8 cellular contexts compared by ENCODE assay signal in genomic region chrX:56800801-56801200, GRCh38.
DNase-seq lines count a peak whose midpoint lies in the region; ATAC-seq, FAIRE-seq and TF ChIP-seq lines count a peak whose summit lies in the region.

No MANE protein-coding gene starts in this region.

- H3K27ac Mint-ChIP-seq in stimulated activated memory B cell treated with anti-CD40 and anti-IgM and Interleukin-4, amounts not matched to agents 10 μg/mL and 1 μg/mL and 100 μg/mL, for 72 hours = peak overlapping the region; percentile 92

- ATAC-seq in GM19452 (IDR thresholded peaks at IDR 0.05; ENCODE audit: unreplicated experiment) = peak; percentile 71
- ATAC-seq in stimulated activated memory B cell treated with anti-CD40 and anti-IgM and Interleukin-4, amounts not matched to agents 10 μg/mL and 1 μg/mL and 100 μg/mL, for 72 hours = peak; percentile 90

- H3K9ac ChIP-seq in HUES6 (ENCODE audit: low read length) = peak overlapping the region; percentile 48

- CTCF ChIA-PET in A673 (lab: Charles Lee) = no interaction called here

- no peak overlapping the region for H3K4me3 Mint-ChIP-seq in stimulated activated memory B cell treated with anti-CD40 and anti-IgM and Interleukin-4, amounts not matched to agents 10 μg/mL and 1 μg/mL and 100 μg/mL, for 72 hours

- no peaks in the 10 kb centered on the region for H3K9me3 ChIP-seq in A673 (ENCODE audit: low read depth, low read length, poor library complexity, severe bottlenecking)
- no peaks in the 10 kb centered on the region; the same call in 1 of the 2 replicates for H3K9me3 ChIP-seq in HUES6 (ENCODE audit: control insufficient read depth, insufficient read depth, low read depth, low read length)

- POLR2A ChIA-PET in A673 (lab: Charles Lee; ENCODE audit: low non-redundant PET) = no interaction called here

- no peak for FAIRE-seq in D721Med (lab: Jason Lieb, UNC)

- no peaks in the 10 kb centered on the region for H3K27me3 Mint-ChIP-seq in stimulated activated memory B cell treated with anti-CD40 and anti-IgM and Interleukin-4, amounts not matched to agents 10 μg/mL and 1 μg/mL and 100 μg/mL, for 72 hours

- no peak overlapping the region for H3K27ac ChIP-seq in A673 (ENCODE audit: low read depth, low read length, poor library complexity, severe bottlenecking)
- H3K27ac ChIP-seq in HUES6 (ENCODE audit: low read depth, low read length) = no peak overlapping the region; the same call in 1 of the 2 replicates

- H3K4me1 ChIP-seq in A673 (ENCODE audit: insufficient read depth, low read length, poor library complexity, severe bottlenecking) (no peaks in the 10 kb centered on the region), HUES6 (ENCODE audit: control insufficient read depth, insufficient read depth, low read length) (peaks cover 48% of the 10 kb centered on the region)

- no peaks in the 10 kb centered on the region for H3K36me3 ChIP-seq in A673 (ENCODE audit: insufficient read depth, low read length, poor library complexity, severe bottlenecking)
- no peaks in the 10 kb centered on the region for H3K36me3 ChIP-seq in HUES6 (ENCODE audit: control insufficient read depth, insufficient read depth, low read length)

- peaks cover 39% of the 10 kb centered on the region for H3K36me3 Mint-ChIP-seq in stimulated activated memory B cell treated with anti-CD40 and anti-IgM and Interleukin-4, amounts not matched to agents 10 μg/mL and 1 μg/mL and 100 μg/mL, for 72 hours

- H3K9me3 Mint-ChIP-seq in stimulated activated memory B cell treated with anti-CD40 and anti-IgM and Interleukin-4, amounts not matched to agents 10 μg/mL and 1 μg/mL and 100 μg/mL, for 72 hours = no peaks in the 10 kb centered on the region

- BruUV-seq in A673 (replicated peaks; lab: Mats Ljungman, UMichigan) = no TSS peak

- intact Hi-C loops in A673 (cut with micrococcal nuclease; ENCODE audit: unreplicated experiment) = loop anchor here (10.0 kb wide), 4 partner anchors 654 to 1224 kb away; no protein-coding TSS in a partner anchor

- DNase-seq in A673 (ENCODE audit: low spot score) (peak; percentile 40), D721Med (ENCODE audit: insufficient read length, low spot score) (no peak), DMS153 (lab: John Stamatoyannopoulos, UW) (no peak), AML-193 (lab: John Stamatoyannopoulos, UW) (no peak)
- peak; percentile 60 for DNase-seq in activated naive CD4-positive, alpha-beta T cell treated with anti-CD3 and anti-CD28 coated beads, Interleukin-2, amount 50 U/mL, for 16 hours

- H3K4me3 ChIP-seq in A673 (ENCODE audit: low read depth, low read length, poor library complexity, severe bottlenecking) (no peak overlapping the region), HUES6 (ENCODE audit: low read depth, low read length) (no peak overlapping the region)

- no peaks in the 10 kb centered on the region for H3K27me3 ChIP-seq in A673 (replicated peaks; ENCODE audit: insufficient read depth, low read depth, low read length, poor library complexity)
- no peaks in the 10 kb centered on the region for H3K27me3 ChIP-seq in HUES6 (ENCODE audit: control insufficient read depth, insufficient read depth, low read length)

- H3K4me1 Mint-ChIP-seq in stimulated activated memory B cell treated with anti-CD40 and anti-IgM and Interleukin-4, amounts not matched to agents 10 μg/mL and 1 μg/mL and 100 μg/mL, for 72 hours = peaks cover 49% of the 10 kb centered on the region

- TF ChIP-seq CTCF in A673 (conservative IDR thresholded peaks at IDR 0.05; ENCODE audit: low read depth, low read length) (no peak), D721Med (IDR thresholded peaks at IDR 0.05; ENCODE audit: insufficient read depth, missing control alignments) (no peak)

Comparison
In these comparisons a context has a peak if more than half of its experiments do, and no peak if none do; other contexts are left out.
1. DNase-seq: peak in A673 (single experiment) and activated naive CD4-positive, alpha-beta T cell treated with anti-CD3 and anti-CD28 coated beads, Interleukin-2, amount 50 U/mL, for 16 hours (single experiment); none in D721Med (single experiment), DMS153 (single experiment) and AML-193 (0 of 2).